14 cellular contexts compared by ENCODE assay signal in genomic region chr22:39092111-39092867, GRCh38. TPM values are rescaled to one million over a fixed set of nuclear protein-coding genes. Genes with fewer than 3 reads are reported as not detected.
A peak's percentile ranks its signal among the peaks of the same experiment; 100 is the strongest.
DNase-seq lines count a peak whose midpoint lies in the region; ATAC-seq, FAIRE-seq and TF ChIP-seq lines count a peak whose summit lies in the region.
"Had no signal": no experiment of that assay in that cellular context is flagged by ENCODE, and none has a peak within 500 bp of the region (broad histone marks: within the 10 kb centered on the region; RNA-seq: fewer than 3 reads in every experiment).

No MANE protein-coding gene starts in this region.

- peak overlapping the region; percentile 60 for H3K27ac ChIP-seq in PC-9
- no peak overlapping the region for H3K27ac ChIP-seq in K562 (ENCODE audit: extremely low read depth, low read depth, low read length)
- H3K27ac ChIP-seq in dorsolateral prefrontal cortex: no peak overlapping the region
- H3K27ac ChIP-seq: HL-60, SJSA1 had no signal

- no TSS peak for BruUV-seq in PC-9 (replicated peaks; lab: Mats Ljungman, UMichigan)
- no TSS peak for BruUV-seq in K562 (replicated peaks; lab: Mats Ljungman, UMichigan)

- no peaks in the 10 kb centered on the region for H3K27me3 Mint-ChIP-seq in activated naive CD4-positive, alpha-beta T cell treated with anti-CD3 and anti-CD28 coated beads for 36 hours (ENCODE audit: low read depth)
- no peaks in the 10 kb centered on the region for H3K27me3 Mint-ChIP-seq in stimulated activated naive CD8-positive, alpha-beta T cell treated with anti-CD3 and anti-CD28 coated beads, Interleukin-15, amount 100 ng/mL, for 72 hours

- H3K27ac Mint-ChIP-seq in activated naive CD4-positive, alpha-beta T cell treated with anti-CD3 and anti-CD28 coated beads for 36 hours: peak overlapping the region; percentile 91
- H3K27ac Mint-ChIP-seq in stimulated activated naive CD8-positive, alpha-beta T cell treated with anti-CD3 and anti-CD28 coated beads, Interleukin-15, amount 100 ng/mL, for 72 hours: peak overlapping the region; percentile 55 to 93
- H3K27ac Mint-ChIP-seq: WTC11 had no signal

- peak overlapping the region in 1 of 2 experiments; percentile 31; a peak in 1 of 4 replicates for H3K9ac ChIP-seq in K562 (ENCODE audit: insufficient read depth in 1 of 2, low read depth in 2 of 2, low read length in 2 of 2)

- FAIRE-seq in K562 (lab: Jason Lieb, UNC): no peak
- FAIRE-seq: colon had no signal

- H3K9me3 Mint-ChIP-seq in activated naive CD4-positive, alpha-beta T cell treated with anti-CD3 and anti-CD28 coated beads for 36 hours: no peaks in the 10 kb centered on the region
- H3K9me3 Mint-ChIP-seq in stimulated activated naive CD8-positive, alpha-beta T cell treated with anti-CD3 and anti-CD28 coated beads, Interleukin-15, amount 100 ng/mL, for 72 hours: no peaks in the 10 kb centered on the region
- H3K9me3 Mint-ChIP-seq: WTC11 had no signal

- no peaks in the 10 kb centered on the region for H3K36me3 Mint-ChIP-seq in activated naive CD4-positive, alpha-beta T cell treated with anti-CD3 and anti-CD28 coated beads for 36 hours (ENCODE audit: low read depth)
- H3K36me3 Mint-ChIP-seq: WTC11 had no signal

- H3K9me3 ChIP-seq in PC-9 (ENCODE audit: insufficient read depth, low read depth) (no peaks in the 10 kb centered on the region), K562 (replicated peaks; ENCODE audit: control insufficient read depth, insufficient read depth, low read depth, low read length) (no peaks in the 10 kb centered on the region)
- H3K9me3 ChIP-seq: SJSA1 had no signal

- no peak for TF ChIP-seq EP300 in K562 (IDR thresholded peaks at IDR 0.05; ENCODE audit: low read length)

- TF ChIP-seq CTCF in PC-9 (conservative IDR thresholded peaks at IDR 0.05): no peak
- TF ChIP-seq CTCF in K562 (IDR thresholded peaks at IDR 0.05 in 2 of 3, conservative IDR thresholded peaks at IDR 0.05 in 1 of 3; ENCODE audit: insufficient read depth in 2 of 3, low read depth in 1 of 3, low read length in 3 of 3): no peak
- TF ChIP-seq CTCF in dorsolateral prefrontal cortex (IDR thresholded peaks at IDR 0.05 in 54 of 56, conservative IDR thresholded peaks at IDR 0.05 in 2 of 56; ENCODE audit: low read depth in 1 of 56, partially characterized antibody in 56 of 56): no peak

- no peak for ATAC-seq in K562
- no peak for ATAC-seq in stimulated activated naive CD8-positive, alpha-beta T cell treated with anti-CD3 and anti-CD28 coated beads, Interleukin-15, amount 100 ng/mL, for 72 hours
- ATAC-seq: WTC11 had no signal

- H3K4me1 Mint-ChIP-seq in activated naive CD4-positive, alpha-beta T cell treated with anti-CD3 and anti-CD28 coated beads for 36 hours (ENCODE audit: low read depth): peaks cover 83% of the 10 kb centered on the region
- peaks cover 93% of the 10 kb centered on the region for H3K4me1 Mint-ChIP-seq in stimulated activated naive CD8-positive, alpha-beta T cell treated with anti-CD3 and anti-CD28 coated beads, Interleukin-15, amount 100 ng/mL, for 72 hours

- H3F3A ChIP-seq in PC-9 (ENCODE audit: insufficient read depth, low read depth): peaks cover 42% of the 10 kb centered on the region

- 25% methylated on average over 8 of the region's 8 CpGs for WGBS in K562 (ENCODE audit: insufficient coverage, low coverage, missing lambda C conversion rate)

- H4K20me1 ChIP-seq in PC-9 (ENCODE audit: insufficient read depth) (no peaks in the 10 kb centered on the region), K562 (replicated peaks; ENCODE audit: control insufficient read depth, insufficient read depth, low read length) (no peaks in the 10 kb centered on the region)

- CTCF ChIA-PET in activated naive CD4-positive, alpha-beta T cell treated with anti-CD3 and anti-CD28 coated beads for 36 hours (lab: Charles Lee): no interaction called here
- CTCF ChIA-PET in PC-9 (lab: Charles Lee): no interaction called here
- CTCF ChIA-PET in K562 (lab: Yijun Ruan, JAX; ENCODE audit: low intra/inter-chr PET ratio): interaction anchor here (0.6 kb wide), 1 partner anchor 85 kb away, joined by 3 read pairs; no protein-coding TSS in a partner anchor

- no peaks in the 10 kb centered on the region for H3K9me1 ChIP-seq in K562 (ENCODE audit: control insufficient read depth, insufficient read depth, low read length)

- intact Hi-C loops in activated naive CD4-positive, alpha-beta T cell treated with anti-CD3 and anti-CD28 coated beads for 36 hours (cut with micrococcal nuclease): loop anchor here (5.0 kb wide), 3 partner anchors 320 to 910 kb away; partner anchors contain the start of genes PLA2G6 and SUN2
- intact Hi-C loops in PC-9 (cut with micrococcal nuclease; ENCODE audit: unreplicated experiment): no loop called here
- intact Hi-C loops in K562 (cut with micrococcal nuclease): no loop called here
- intact Hi-C loops in dorsolateral prefrontal cortex (cut with DNase I): no loop called here

- H3K79me2 ChIP-seq in PC-9 (ENCODE audit: low read depth) (no peaks in the 10 kb centered on the region), K562 (ENCODE audit: control insufficient read depth, insufficient read depth, low read length) (no peaks in the 10 kb centered on the region)

- peak; percentile 71 for DNase-seq in activated naive CD4-positive, alpha-beta T cell treated with anti-CD3 and anti-CD28 coated beads for 36 hours
- DNase-seq in activated naive CD4-positive, alpha-beta T cell treated with anti-CD3 and anti-CD28 coated beads, Interleukin-2, amount 50 U/mL, for 16 hours: no peak
- DNase-seq in PC-9: no peak
- no peak for DNase-seq in K562 (ENCODE audit: extremely low read depth in 1 of 4, low spot score in 3 of 4)
- peak in 1 of 2 donors; percentile 62 for DNase-seq in stimulated activated naive CD8-positive, alpha-beta T cell treated with anti-CD3 and anti-CD28 coated beads, Interleukin-15, amount 100 ng/mL, for 72 hours
- DNase-seq in dorsolateral prefrontal cortex: no peak
- DNase-seq in OCI-M2 (lab: John Stamatoyannopoulos, UW; ENCODE audit: unreplicated experiment): no peak
- no peak for DNase-seq in glomerular visceral epithelial cell (ENCODE audit: extremely low spot score)
- DNase-seq: GDM1, NCI-H510A treated with DMSO at 0.1 percent for 48 hours had no signal

- TF ChIP-seq RAD21 in K562 (CRISPR knock-in tag; conservative IDR thresholded peaks at IDR 0.05 in 1 of 2, IDR thresholded peaks at IDR 0.05 in 1 of 2): no peak

- no peak overlapping the region for H2AFZ ChIP-seq in PC-9
- H2AFZ ChIP-seq in K562 (ENCODE audit: low read depth, low read length): 0 out of 2 replicates have a peak overlapping the region, but pooled peaks have one; percentile 31

- no peaks in the 10 kb centered on the region for H3K27me3 ChIP-seq in PC-9 (ENCODE audit: insufficient read depth, low read depth)
- H3K27me3 ChIP-seq in K562 (ENCODE audit: control insufficient read depth in 2 of 2, insufficient read depth in 2 of 2, low read length in 2 of 2): no peaks in the 10 kb centered on the region
- H3K27me3 ChIP-seq in dorsolateral prefrontal cortex: no peaks in the 10 kb centered on the region
- H3K27me3 ChIP-seq: SJSA1 had no signal

- H3K4me2 ChIP-seq in PC-9: peak overlapping the region; percentile 54
- no peak overlapping the region for H3K4me2 ChIP-seq in K562 (ENCODE audit: insufficient read depth, low read length)

- POLR2A ChIA-PET in PC-9 (lab: Charles Lee; ENCODE audit: unreplicated experiment) (no interaction called here), K562 (lab: Yijun Ruan, JAX) (no interaction called here)

- no peaks in the 10 kb centered on the region for H3K9me2 ChIP-seq in PC-9 (ENCODE audit: insufficient read depth)

- TF ChIP-seq POLR2A in K562 (conservative IDR thresholded peaks at IDR 0.05): no peak

- H3K4me3 Mint-ChIP-seq in activated naive CD4-positive, alpha-beta T cell treated with anti-CD3 and anti-CD28 coated beads for 36 hours: no peak overlapping the region
- H3K4me3 Mint-ChIP-seq in stimulated activated naive CD8-positive, alpha-beta T cell treated with anti-CD3 and anti-CD28 coated beads, Interleukin-15, amount 100 ng/mL, for 72 hours: peak overlapping the region; percentile 52 to 77
- H3K4me3 Mint-ChIP-seq: WTC11 had no signal

- H3K4me1 ChIP-seq in PC-9 (replicated peaks; ENCODE audit: insufficient read depth) (peaks cover 92% of the 10 kb centered on the region), K562 (replicated peaks in 1 of 2; ENCODE audit: control insufficient read depth in 2 of 2, insufficient read depth in 2 of 2, low read length in 2 of 2) (peaks cover 8 to 29% of the 10 kb centered on the region in 2 experiments; a peak in 4 of 5 replicates)

- no peak overlapping the region for H3K4me3 ChIP-seq in PC-9
- no peak overlapping the region for H3K4me3 ChIP-seq in K562
- no peak overlapping the region for H3K4me3 ChIP-seq in dorsolateral prefrontal cortex
- H3K4me3 ChIP-seq: SJSA1 had no signal

- in situ Hi-C loops in K562 (cut with MboI): no loop called here

- H3K36me3 ChIP-seq in PC-9 (ENCODE audit: low read depth): no peaks in the 10 kb centered on the region
- H3K36me3 ChIP-seq in K562 (ENCODE audit: control insufficient read depth, insufficient read depth, low read length): no peaks in the 10 kb centered on the region
- H3K36me3 ChIP-seq: SJSA1 had no signal

RNA-seq across cellular contexts. Expression of gene APOBEC3H, which starts 4.8 kb away (rescaled TPM):
- 10 to 100 TPM; 11.9 to 13.2 TPM for total RNA-seq in activated naive CD4-positive, alpha-beta T cell treated with anti-CD3 and anti-CD28 coated beads for 36 hours
- total RNA-seq in PC-9 (2021) (1.5 and 2.5 TPM in 2 replicates), K562 (2014; rRNA removed) (not detected in 2 replicates), K562 (2014; rRNA removed; fragmentation: Illumina TruSeq; extraction: Trizol) (not detected in 2 replicates), K562 (2015; rRNA removed; fragmentation: Illumina TruSeq; extraction: Trizol) (not detected in 2 replicates), K562 (2021) (not detected in 2 replicates), dorsolateral prefrontal cortex (1 to 10 TPM in 4 of 120 experiments, under 1 TPM in 4, not detected in 112; 0.40 to 1.4 (median 0.89) TPM)
- total RNA-seq in K562 (2011; cell fraction: chromatin; rRNA removed; ENCODE audit: low replicate concordance): not detected in 2 replicates
- not detected in 2 replicates for total RNA-seq in K562 (2011; cell fraction: nucleolus; rRNA removed)
- not detected in 2 replicates for total RNA-seq in K562 (2011; cell fraction: nucleoplasm; rRNA removed)
- polyA plus RNA-seq in K562 (2011; rRNA removed) (not detected in 2 replicates), K562 (2014; fragmentation: Illumina TruSeq; extraction: Trizol) (not detected in 2 replicates), K562 (2014; fragmentation: Nextera tagmentation; extraction: Ambion mirVana) (under 1 TPM in 1 of 2 experiments, not detected in 1; 0.10 TPM), K562 (2014; rRNA removed) (0.21 TPM in 1 of 2 replicates, not detected in the other)
- not detected in 2 replicates for polyA plus RNA-seq in K562 (2011; cell fraction: cytosol; rRNA removed)
- 0.24 TPM in 2 replicates for polyA plus RNA-seq in K562 (2011; cell fraction: nucleus; rRNA removed)
- 0.08 TPM in 1 of 2 replicates, not detected in the other for polyA plus RNA-seq in K562 (2012)
- polyA minus RNA-seq in K562 (2011; rRNA and poly(A)+ RNA removed): not detected in 2 replicates
- not detected in 2 replicates for polyA minus RNA-seq in K562 (2011; cell fraction: cytosol; rRNA and poly(A)+ RNA removed)
- not detected in 2 replicates for polyA minus RNA-seq in K562 (2011; cell fraction: nucleus; rRNA and poly(A)+ RNA removed)
- total RNA-seq: SJSA1 had no signal

RNA-seq across cellular contexts. Expression of gene APOBEC3G, which starts 15.2 kb away (rescaled TPM):
- 10 to 100 TPM; 23.1 to 24.1 TPM for total RNA-seq in activated naive CD4-positive, alpha-beta T cell treated with anti-CD3 and anti-CD28 coated beads for 36 hours
- total RNA-seq in PC-9 (2021): 9.5 and 14.0 TPM in 2 replicates
- total RNA-seq in K562 (2011; cell fraction: chromatin; rRNA removed; ENCODE audit: low replicate concordance): 9.8 and 25.1 TPM in 2 replicates
- 18.3 and 21.7 TPM in 2 replicates for total RNA-seq in K562 (2011; cell fraction: nucleolus; rRNA removed)
- 14.8 and 18.6 TPM in 2 replicates for total RNA-seq in K562 (2011; cell fraction: nucleoplasm; rRNA removed)
- total RNA-seq in K562 (2014; rRNA removed): 7.8 and 8.2 TPM in 2 replicates
- total RNA-seq in K562 (2014; rRNA removed; fragmentation: Illumina TruSeq; extraction: Trizol): 7.1 and 7.2 TPM in 2 replicates
- 5.2 and 5.3 TPM in 2 replicates for total RNA-seq in K562 (2015; rRNA removed; fragmentation: Illumina TruSeq; extraction: Trizol)
- 6.2 and 6.6 TPM in 2 replicates for total RNA-seq in K562 (2021)
- polyA plus RNA-seq in K562 (2011; rRNA removed): 6.8 and 12.6 TPM in 2 replicates
- polyA plus RNA-seq in K562 (2011; cell fraction: cytosol; rRNA removed): 6.6 and 11.1 TPM in 2 replicates
- polyA plus RNA-seq in K562 (2011; cell fraction: nucleus; rRNA removed): 5.5 and 10.5 TPM in 2 replicates
- 6.7 and 14.8 TPM in 2 replicates for polyA plus RNA-seq in K562 (2012)
- 9.1 and 12.0 TPM in 2 replicates for polyA plus RNA-seq in K562 (2014; fragmentation: Illumina TruSeq; extraction: Trizol)
- 10 to 100 TPM; 20.4 to 20.8 TPM for polyA plus RNA-seq in K562 (2014; fragmentation: Nextera tagmentation; extraction: Ambion mirVana)
- polyA plus RNA-seq in K562 (2014; rRNA removed): 11.4 and 14.3 TPM in 2 replicates
- 6.3 and 11.5 TPM in 2 replicates for polyA minus RNA-seq in K562 (2011; rRNA and poly(A)+ RNA removed)
- 4.2 and 6.1 TPM in 2 replicates for polyA minus RNA-seq in K562 (2011; cell fraction: cytosol; rRNA and poly(A)+ RNA removed)
- polyA minus RNA-seq in K562 (2011; cell fraction: nucleus; rRNA and poly(A)+ RNA removed): 6.1 and 7.0 TPM in 2 replicates
- total RNA-seq in dorsolateral prefrontal cortex: 1 to 10 TPM in 115 of 120 experiments, under 1 TPM in 5; 0.60 to 7.1 (median 2.7) TPM

RNA-seq across cellular contexts. Expression of gene APOBEC3F, which starts 51.6 kb away (rescaled TPM):
- 10 to 100 TPM; 12.3 to 12.4 TPM for total RNA-seq in activated naive CD4-positive, alpha-beta T cell treated with anti-CD3 and anti-CD28 coated beads for 36 hours
- total RNA-seq in PC-9 (2021) (28.3 and 29.6 TPM in 2 replicates), K562 (2014; rRNA removed) (1.6 and 2.4 TPM in 2 replicates), K562 (2014; rRNA removed; fragmentation: Illumina TruSeq; extraction: Trizol) (0.80 and 1.1 TPM in 2 replicates), K562 (2015; rRNA removed; fragmentation: Illumina TruSeq; extraction: Trizol) (1.5 and 1.9 TPM in 2 replicates), K562 (2021) (3.3 and 5.0 TPM in 2 replicates), dorsolateral prefrontal cortex (1 to 10 TPM in 111 of 120 experiments, under 1 TPM in 9; 0.43 to 9.0 (median 2.6) TPM)
- total RNA-seq in K562 (2011; cell fraction: chromatin; rRNA removed; ENCODE audit: low replicate concordance): 10.6 and 19.4 TPM in 2 replicates
- 12.4 and 13.3 TPM in 2 replicates for total RNA-seq in K562 (2011; cell fraction: nucleolus; rRNA removed)
- total RNA-seq in K562 (2011; cell fraction: nucleoplasm; rRNA removed): 9.5 and 12.7 TPM in 2 replicates
- polyA plus RNA-seq in K562 (2011; rRNA removed) (1.6 TPM in 2 replicates), K562 (2014; fragmentation: Illumina TruSeq; extraction: Trizol) (2.2 and 2.7 TPM in 2 replicates), K562 (2014; fragmentation: Nextera tagmentation; extraction: Ambion mirVana) (1 to 10 TPM; 1.4 to 2.0 TPM), K562 (2014; rRNA removed) (1.7 and 4.0 TPM in 2 replicates)
- 2.4 and 2.5 TPM in 2 replicates for polyA plus RNA-seq in K562 (2011; cell fraction: cytosol; rRNA removed)
- polyA plus RNA-seq in K562 (2011; cell fraction: nucleus; rRNA removed): 2.4 and 2.7 TPM in 2 replicates
- 2.3 and 2.9 TPM in 2 replicates for polyA plus RNA-seq in K562 (2012)
- polyA minus RNA-seq in K562 (2011; rRNA and poly(A)+ RNA removed): 2.8 and 3.4 TPM in 2 replicates
- 0.73 and 2.1 TPM in 2 replicates for polyA minus RNA-seq in K562 (2011; cell fraction: cytosol; rRNA and poly(A)+ RNA removed)
- 6.7 and 7.0 TPM in 2 replicates for polyA minus RNA-seq in K562 (2011; cell fraction: nucleus; rRNA and poly(A)+ RNA removed)
